In genomic region chr1:246931549-246932365, GRCh38 we compare ENCODE assay signal across 8 cellular contexts. TPM values are rescaled to one million over a fixed set of nuclear protein-coding genes. Genes with fewer than 3 reads are reported as not detected.
DNase-seq lines count a peak whose midpoint lies in the region; ATAC-seq, FAIRE-seq and TF ChIP-seq lines count a peak whose summit lies in the region.

A gene with protein sequence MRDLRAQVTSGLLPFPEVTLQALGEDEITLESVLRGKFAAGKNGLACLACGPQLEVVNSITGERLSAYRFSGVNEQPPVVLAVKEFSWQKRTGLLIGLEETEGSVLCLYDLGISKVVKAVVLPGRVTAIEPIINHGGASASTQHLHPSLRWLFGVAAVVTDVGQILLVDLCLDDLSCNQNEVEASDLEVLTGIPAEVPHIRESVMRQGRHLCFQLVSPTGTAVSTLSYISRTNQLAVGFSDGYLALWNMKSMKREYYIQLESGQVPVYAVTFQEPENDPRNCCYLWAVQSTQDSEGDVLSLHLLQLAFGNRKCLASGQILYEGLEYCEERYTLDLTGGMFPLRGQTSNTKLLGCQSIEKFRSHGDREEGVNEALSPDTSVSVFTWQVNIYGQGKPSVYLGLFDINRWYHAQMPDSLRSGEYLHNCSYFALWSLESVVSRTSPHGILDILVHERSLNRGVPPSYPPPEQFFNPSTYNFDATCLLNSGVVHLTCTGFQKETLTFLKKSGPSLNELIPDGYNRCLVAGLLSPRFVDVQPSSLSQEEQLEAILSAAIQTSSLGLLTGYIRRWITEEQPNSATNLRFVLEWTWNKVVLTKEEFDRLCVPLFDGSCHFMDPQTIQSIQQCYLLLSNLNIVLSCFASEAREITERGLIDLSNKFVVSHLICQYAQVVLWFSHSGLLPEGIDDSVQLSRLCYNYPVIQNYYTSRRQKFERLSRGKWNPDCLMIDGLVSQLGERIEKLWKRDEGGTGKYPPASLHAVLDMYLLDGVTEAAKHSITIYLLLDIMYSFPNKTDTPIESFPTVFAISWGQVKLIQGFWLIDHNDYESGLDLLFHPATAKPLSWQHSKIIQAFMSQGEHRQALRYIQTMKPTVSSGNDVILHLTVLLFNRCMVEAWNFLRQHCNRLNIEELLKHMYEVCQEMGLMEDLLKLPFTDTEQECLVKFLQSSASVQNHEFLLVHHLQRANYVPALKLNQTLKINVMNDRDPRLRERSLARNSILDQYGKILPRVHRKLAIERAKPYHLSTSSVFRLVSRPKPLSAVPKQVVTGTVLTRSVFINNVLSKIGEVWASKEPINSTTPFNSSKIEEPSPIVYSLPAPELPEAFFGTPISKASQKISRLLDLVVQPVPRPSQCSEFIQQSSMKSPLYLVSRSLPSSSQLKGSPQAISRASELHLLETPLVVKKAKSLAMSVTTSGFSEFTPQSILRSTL (N-terminal part only) (minus strand): TSS chr1:246931948. CDS start chr1:246918370, 13,578 bp downstream.

- peak; percentile 98 for TF ChIP-seq POLR2A in endothelial cell of umbilical vein (IDR thresholded peaks at IDR 0.05; ENCODE audit: low read depth, low read length)

- dilution Hi-C loops in endothelial cell of umbilical vein (cut with MboI; ENCODE audit: extremely low pct_ligation_motif_present, low sequenced_read_pairs) = no loop called here

- BruUV-seq in OCI-LY7 (replicated peaks; lab: Mats Ljungman, UMichigan) (no TSS peak), endothelial cell of umbilical vein (replicated peaks; lab: Mats Ljungman, UMichigan) (no TSS peak)

- FAIRE-seq in D721Med (lab: Jason Lieb, UNC) (no peak), endothelial cell of umbilical vein (lab: Jason Lieb, UNC) (peak; percentile 99)

- H4K20me1 ChIP-seq in OCI-LY7 (ENCODE audit: insufficient read depth, low read length) = peaks cover 6% of the 10 kb centered on the region; the same call in 1 of the 2 replicates
- peaks cover 4% of the 10 kb centered on the region for H4K20me1 ChIP-seq in endothelial cell of umbilical vein (replicated peaks; ENCODE audit: control insufficient read depth, extremely low read depth, insufficient read depth, low read length)

- H2AFZ ChIP-seq in OCI-LY7 (ENCODE audit: low read length) (peak within 1 kb of the TSS; percentile 95), endothelial cell of umbilical vein (ENCODE audit: low read depth, low read length) (peak within 1 kb of the TSS; percentile 88)

- H3K27me3 ChIP-seq in endothelial cell of umbilical vein (ENCODE audit: control insufficient read depth in 2 of 2, insufficient read depth in 2 of 2, low read length in 2 of 2) = no peaks in the 10 kb centered on the region

- DNase-seq in D721Med (ENCODE audit: insufficient read length, low spot score) (peak; percentile 94), HuH-7.5 (ENCODE audit: low spot score) (peak; percentile 97), OCI-LY7 (ENCODE audit: low spot score) (peak; percentile 97), activated T-cell treated with anti-CD3 and anti-CD28 coated beads for 1 hour (ENCODE audit: low read depth) (peak; percentile 84), endothelial cell of umbilical vein (ENCODE audit: low read depth, low spot score) (peak; percentile 99), middle frontal gyrus (ENCODE audit: extremely low spot score, low spot score) (peak; percentile 97)
- DNase-seq in stimulated activated CD8-positive, alpha-beta memory T cell treated with anti-CD3 and anti-CD28 coated beads, Interleukin-2, amount 100 ng/mL, for 48 hours (ENCODE audit: low read depth in 2 of 2) = peak; percentile 81 to 87

- H3K36me3 ChIP-seq in OCI-LY7 (ENCODE audit: insufficient read depth, low read length) (peaks cover 39% of the 10 kb centered on the region), endothelial cell of umbilical vein (ENCODE audit: control insufficient read depth in 2 of 2, extremely low read depth in 1 of 2, insufficient read depth in 2 of 2, low read length in 2 of 2) (peaks cover 0 to 3% of the 10 kb centered on the region in 2 experiments)

- peaks cover 44% of the 10 kb centered on the region for H3K79me2 ChIP-seq in OCI-LY7 (ENCODE audit: insufficient read depth, low read depth, low read length)
- peaks cover 43% of the 10 kb centered on the region for H3K79me2 ChIP-seq in endothelial cell of umbilical vein (ENCODE audit: control insufficient read depth, insufficient read depth, low read length)

- intact Hi-C loops in OCI-LY7 (cut with micrococcal nuclease; ENCODE audit: unreplicated experiment) = loop anchor here (1.0 to 5.0 kb wide), 4 partner anchors 77 to 365 kb away; partner anchors contain the start of genes CNST, TFB2M, ZNF670 and ZNF695
- intact Hi-C loops in endothelial cell of umbilical vein (cut with micrococcal nuclease) = loop anchor here (1.0 to 10.0 kb wide), 7 partner anchors 15 to 400 kb away; partner anchors contain the start of genes ZNF496, ZNF669, ZNF670 and ZNF695

- CTCF ChIA-PET in OCI-LY7 (lab: Charles Lee; ENCODE audit: unreplicated experiment) = no interaction called here
- CTCF ChIA-PET in endothelial cell of umbilical vein (lab: Charles Lee) = interaction anchor here (0.6 to 2.1 kb wide), 3 partner anchors 20 to 40 kb away, joined by 3 to 8 read pairs (median 3); no protein-coding TSS in a partner anchor

- TF ChIP-seq CTCF in D721Med (IDR thresholded peaks at IDR 0.05; ENCODE audit: insufficient read depth, missing control alignments) (no peak), OCI-LY7 (conservative IDR thresholded peaks at IDR 0.05; ENCODE audit: low read length) (no peak), endothelial cell of umbilical vein (IDR thresholded peaks at IDR 0.05; ENCODE audit: extremely low read depth in 1 of 2, insufficient read depth in 1 of 2, low read depth in 1 of 2, low read length in 2 of 2) (no peak)

- no peaks in the 10 kb centered on the region for H3K9me2 ChIP-seq in OCI-LY7 (ENCODE audit: insufficient read depth, low read length)

- H3K27ac ChIP-seq in OCI-LY7 (ENCODE audit: low read depth, low read length, poor library complexity, severe bottlenecking) (peak within 1 kb of the TSS; percentile 88), endothelial cell of umbilical vein (ENCODE audit: insufficient read depth, low read depth, low read length) (peak within 1 kb of the TSS; percentile 74)

- peak within 1 kb of the TSS; percentile 90 for H3K9ac ChIP-seq in endothelial cell of umbilical vein (replicated peaks; ENCODE audit: extremely low read depth, insufficient read depth, low read length)

- H3K4me3 ChIP-seq in OCI-LY7 (ENCODE audit: low read depth, low read length, poor library complexity, severe bottlenecking) (peak within 1 kb of the TSS; percentile 95), endothelial cell of umbilical vein (replicated peaks in 1 of 3; ENCODE audit: insufficient read depth in 1 of 3, low read depth in 1 of 3, low read length in 3 of 3) (peak within 1 kb of the TSS; percentile 91 to 95 (median 95))

- H3K9me3 ChIP-seq in OCI-LY7 (ENCODE audit: low read length) (no peaks in the 10 kb centered on the region), endothelial cell of umbilical vein (replicated peaks; ENCODE audit: control insufficient read depth, insufficient read depth, low read length) (no peaks in the 10 kb centered on the region)

- H3K4me1 ChIP-seq in OCI-LY7 (ENCODE audit: insufficient read depth, low read length, poor library complexity, severe bottlenecking) (peaks cover 10% of the 10 kb centered on the region), endothelial cell of umbilical vein (ENCODE audit: control insufficient read depth, extremely low read depth, insufficient read depth, low read length) (peaks cover 8% of the 10 kb centered on the region)

- POLR2A ChIA-PET in OCI-LY7 (lab: Charles Lee) = interaction anchor here (0.5 to 1.3 kb wide), 8 partner anchors 11 to 356 kb away, joined by 3 to 5 read pairs (median 3); partner anchors contain the start of gene ZNF670
- POLR2A ChIA-PET in endothelial cell of umbilical vein (lab: Charles Lee) = interaction anchor here (0.6 to 1.1 kb wide), 7 partner anchors 12 to 383 kb away, joined by 3 to 6 read pairs (median 3); no protein-coding TSS in a partner anchor

- H3K9me1 ChIP-seq in endothelial cell of umbilical vein (replicated peaks; ENCODE audit: control insufficient read depth, extremely low read depth, insufficient read depth, low read length) = no peaks in the 10 kb centered on the region

- H3K4me2 ChIP-seq in OCI-LY7 (ENCODE audit: low read length) (peak within 1 kb of the TSS; percentile 94), endothelial cell of umbilical vein (ENCODE audit: insufficient read depth, low read length) (peak within 1 kb of the TSS; percentile 81)

- peak; percentile 93 for ATAC-seq in GM21526 (IDR thresholded peaks at IDR 0.05; ENCODE audit: low FRiP score, unreplicated experiment)

TF ChIP-seq in endothelial cell of umbilical vein, 7 proteins besides CTCF, POLR2A, EP300 and RAD21:
- no peak for TF ChIP-seq GATA2 (IDR thresholded peaks at IDR 0.05; ENCODE audit: insufficient read depth, insufficient read length, low read depth, low read length)
- no peak for TF ChIP-seq EZH2 (IDR thresholded peaks at IDR 0.05; ENCODE audit: borderline replicate concordance, low read depth, low read length, severe bottlenecking)
- no peak for TF ChIP-seq JUN (IDR thresholded peaks at IDR 0.05; ENCODE audit: borderline replicate concordance, insufficient read depth, insufficient read length, low read depth)
- TF ChIP-seq POLR2AphosphoS5 (IDR thresholded peaks at IDR 0.05; ENCODE audit: insufficient read depth, low read depth, low read length) = peak; percentile 92
- TF ChIP-seq, protein P1, sequence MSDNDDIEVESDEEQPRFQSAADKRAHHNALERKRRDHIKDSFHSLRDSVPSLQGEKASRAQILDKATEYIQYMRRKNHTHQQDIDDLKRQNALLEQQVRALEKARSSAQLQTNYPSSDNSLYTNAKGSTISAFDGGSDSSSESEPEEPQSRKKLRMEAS (IDR thresholded peaks at IDR 0.05; ENCODE audit: insufficient read depth, insufficient read length) = peak; percentile 22
- TF ChIP-seq FOS (IDR thresholded peaks at IDR 0.05; ENCODE audit: borderline replicate concordance, insufficient read depth, low read length) = no peak
- no peak for TF ChIP-seq MYC (IDR thresholded peaks at IDR 0.05; ENCODE audit: low read depth, low read length)
TF ChIP-seq in endothelial cell of umbilical vein: peak in this region for 2.

RNA-seq across cellular contexts. Expression of the gene that starts here (rescaled TPM):
- total RNA-seq in OCI-LY7 (2014; rRNA removed; shearing (Covaris generic)) = 36.4 and 38.5 TPM in 2 replicates
- total RNA-seq in OCI-LY7 (2022) (55.8 and 57.7 TPM in 2 replicates), endothelial cell of umbilical vein (30.7 and 32.1 TPM in 2 replicates)
- polyA plus RNA-seq in endothelial cell of umbilical vein = 3.5 and 5.5 TPM in 2 replicates
- 7.5 and 9.7 TPM in 2 replicates for polyA plus RNA-seq in endothelial cell of umbilical vein (2011; cell fraction: cytosol; rRNA removed)
- polyA plus RNA-seq in endothelial cell of umbilical vein (2011; cell fraction: nucleus; rRNA removed) = 29.9 and 32.7 TPM in 2 replicates
- 17.6 and 21.3 TPM in 2 replicates for polyA plus RNA-seq in endothelial cell of umbilical vein (2012)
- 21.1 and 24.4 TPM in 2 replicates for polyA minus RNA-seq in endothelial cell of umbilical vein
- polyA minus RNA-seq in endothelial cell of umbilical vein (2011; cell fraction: cytosol; rRNA and poly(A)+ RNA removed) = 39.3 TPM
- 50.8 and 69.1 TPM in 2 replicates for polyA minus RNA-seq in endothelial cell of umbilical vein (2011; cell fraction: nucleus; rRNA and poly(A)+ RNA removed)

Comparison
In these comparisons a context has a peak if more than half of its experiments do, and no peak if none do; other contexts are left out.
1. Peak in every context shown above with its lines: DNase-seq, ATAC-seq, H3K4me3 ChIP-seq and H3K27ac ChIP-seq.